ENCODE assay signal across 32 cellular contexts in the genomic region with DNA sequence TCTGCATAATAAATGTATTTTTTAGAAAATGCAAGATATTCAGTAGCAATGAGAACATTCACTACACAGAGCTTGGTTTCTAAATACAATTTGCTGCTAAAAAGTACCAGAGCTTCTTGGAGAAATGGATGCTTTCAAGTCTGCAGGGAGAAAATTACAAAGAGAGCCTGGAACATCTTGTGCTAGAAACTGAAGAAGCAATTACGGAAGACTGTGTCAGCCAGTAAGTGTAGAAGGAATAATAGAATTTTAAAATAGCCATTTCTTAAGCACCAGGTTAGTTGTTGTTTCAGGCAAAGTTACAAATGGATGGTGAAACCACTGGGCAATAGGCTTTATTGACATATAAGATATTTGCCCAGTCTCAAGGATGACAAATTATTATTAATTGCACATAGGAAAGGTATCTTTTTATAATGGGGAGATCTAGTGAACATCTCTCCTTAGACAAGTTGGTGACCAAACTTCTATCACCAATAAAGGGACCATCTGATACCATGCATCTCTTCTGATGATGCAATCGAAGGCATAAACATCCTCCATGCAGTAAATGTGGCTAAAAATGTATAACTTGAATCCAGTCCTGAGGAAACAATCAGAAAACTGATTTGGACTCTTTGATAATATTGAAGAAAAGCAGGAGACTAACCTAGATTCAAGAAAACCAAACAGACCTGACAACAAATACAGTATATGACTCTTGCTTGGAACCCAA.
"Had no signal": no experiment of that assay in that cellular context is flagged by ENCODE, and none has a peak within 500 bp of the region (broad histone marks: within the 10 kb centered on the region; RNA-seq: fewer than 3 reads in every experiment).

No MANE protein-coding gene starts in this region.

- H3K9me3 Mint-ChIP-seq: activated naive CD8-positive, alpha-beta T cell treated with anti-CD3 and anti-CD28 coated beads, Interleukin-2, amount 50 U/mL, for 24 hours; nephron progenitor cell; stimulated activated memory B cell treated with anti-CD40 and anti-IgM and Interleukin-4, amounts not matched to agents 10 μg/mL and 1 μg/mL and 100 μg/mL, for 72 hours; stimulated activated naive CD8-positive, alpha-beta T cell treated with anti-CD3 and anti-CD28 coated beads, Interleukin-15, amount 100 ng/mL, for 72 hours; T-helper 1 cell treated with Interleukin-12 subunit alpha and Interleukin-12 subunit beta and Interleukin-4 antibody, amounts not matched to agents 30 μg/mL and 1 μg/mL, for 36 hours had no signal

- DNase-seq: activated CD4-positive, alpha-beta T cell treated with anti-CD3 and anti-CD28 coated beads for 48 hours; activated CD4-positive, alpha-beta T cell treated with anti-CD3 and anti-CD28 coated beads, Interleukin-2, amount 50 U/mL, for 48 hours; activated CD8-positive, alpha-beta memory T cell treated with anti-CD3 and anti-CD28 coated beads for 24 hours; activated gamma-delta T cell; activated naive CD4-positive, alpha-beta T cell treated with anti-CD3 and anti-CD28 coated beads, Interleukin-2, amount 50 U/mL, for 16 hours; activated naive CD8-positive, alpha-beta T cell treated with anti-CD3 and anti-CD28 coated beads, Interleukin-2, amount 50 U/mL, for 24 hours; activated T-cell treated with anti-CD3 and anti-CD28 coated beads, Interleukin-2, amount 50 U/mL, for 1 hour; anterior cingulate cortex; effector memory CD4-positive, alpha-beta T cell; foreskin fibroblast; heart right ventricle; left lung; lower lobe of right lung; mesendoderm; mucosa of descending colon; nephron progenitor cell; sigmoid colon; small intestine; stimulated activated CD4-positive, alpha-beta T cell treated with anti-CD3 and anti-CD28 coated beads, Interleukin-4, amount 100 ng/mL, for 4 hours; stimulated activated CD8-positive, alpha-beta memory T cell treated with anti-CD3 and anti-CD28 coated beads, Interleukin-4, amount 100 ng/mL, for 48 hours; stimulated activated naive CD8-positive, alpha-beta T cell treated with anti-CD3 and anti-CD28 coated beads, Interleukin-15, amount 100 ng/mL, for 72 hours; substantia nigra; T-helper 9 cell had no signal

- FAIRE-seq: bronchial epithelial cell, colon, TTC549 had no signal

- H3K27me3 ChIP-seq: heart right ventricle, left lung, neutrophil, sigmoid colon, tibial nerve had no signal

- H3K27ac ChIP-seq: heart right ventricle, left lung, lower lobe of right lung, neutrophil, sigmoid colon, VCaP had no signal

- H3K4me3 ChIP-seq: heart right ventricle, left lung, lower lobe of right lung, mucosa of descending colon, sigmoid colon, tibial nerve had no signal

- H3K36me3 ChIP-seq: sigmoid colon had no signal

- H3K27me3 Mint-ChIP-seq: activated naive CD8-positive, alpha-beta T cell treated with anti-CD3 and anti-CD28 coated beads, Interleukin-2, amount 50 U/mL, for 24 hours; stimulated activated memory B cell treated with anti-CD40 and anti-IgM and Interleukin-4, amounts not matched to agents 10 μg/mL and 1 μg/mL and 100 μg/mL, for 72 hours; stimulated activated naive CD8-positive, alpha-beta T cell treated with anti-CD3 and anti-CD28 coated beads, Interleukin-15, amount 100 ng/mL, for 72 hours had no signal

- H3K4me3 Mint-ChIP-seq: activated naive CD8-positive, alpha-beta T cell treated with anti-CD3 and anti-CD28 coated beads, Interleukin-2, amount 50 U/mL, for 24 hours; nephron progenitor cell; stimulated activated memory B cell treated with anti-CD40 and anti-IgM and Interleukin-4, amounts not matched to agents 10 μg/mL and 1 μg/mL and 100 μg/mL, for 72 hours; stimulated activated naive CD8-positive, alpha-beta T cell treated with anti-CD3 and anti-CD28 coated beads, Interleukin-15, amount 100 ng/mL, for 72 hours; T-helper 1 cell treated with Interleukin-12 subunit alpha and Interleukin-12 subunit beta and Interleukin-4 antibody, amounts not matched to agents 30 μg/mL and 1 μg/mL, for 36 hours had no signal

- ATAC-seq: activated CD4-positive, CD25-positive, alpha-beta regulatory T cell treated with anti-CD3 and anti-CD28 coated beads, Interleukin-2, amount 50 U/mL, for 24 hours; activated naive CD8-positive, alpha-beta T cell treated with anti-CD3 and anti-CD28 coated beads, Interleukin-2, amount 50 U/mL, for 24 hours; heart right ventricle; left lung; lower lobe of right lung; mucosa of descending colon; stimulated activated memory B cell treated with anti-CD40 and anti-IgM and Interleukin-4, amounts not matched to agents 10 μg/mL and 1 μg/mL and 100 μg/mL, for 72 hours; stimulated activated naive CD8-positive, alpha-beta T cell treated with anti-CD3 and anti-CD28 coated beads, Interleukin-15, amount 100 ng/mL, for 72 hours had no signal

- H3K27ac Mint-ChIP-seq: activated naive CD8-positive, alpha-beta T cell treated with anti-CD3 and anti-CD28 coated beads, Interleukin-2, amount 50 U/mL, for 24 hours; nephron progenitor cell; stimulated activated memory B cell treated with anti-CD40 and anti-IgM and Interleukin-4, amounts not matched to agents 10 μg/mL and 1 μg/mL and 100 μg/mL, for 72 hours; T-helper 1 cell treated with Interleukin-12 subunit alpha and Interleukin-12 subunit beta and Interleukin-4 antibody, amounts not matched to agents 30 μg/mL and 1 μg/mL, for 36 hours had no signal

- H3K4me1 ChIP-seq: lower lobe of right lung, sigmoid colon had no signal

- H3K4me1 Mint-ChIP-seq: activated naive CD8-positive, alpha-beta T cell treated with anti-CD3 and anti-CD28 coated beads, Interleukin-2, amount 50 U/mL, for 24 hours; nephron progenitor cell; stimulated activated naive CD8-positive, alpha-beta T cell treated with anti-CD3 and anti-CD28 coated beads, Interleukin-15, amount 100 ng/mL, for 72 hours had no signal

- H3K9me3 ChIP-seq: heart right ventricle, left lung, lower lobe of right lung, mucosa of descending colon, neutrophil, sigmoid colon, tibial nerve had no signal
